In genomic region chr7:157336383-157337315, GRCh38 we compare ENCODE assay signal across 8 cellular contexts.
DNase-seq lines count a peak whose midpoint lies in the region; ATAC-seq and TF ChIP-seq lines count a peak whose summit lies in the region.

DNAJB6 (plus strand) TSS chr7:157337004; CDS start chr7:157358573, 21,569 bp downstream.

- ATAC-seq in GM19025 (IDR thresholded peaks at IDR 0.05; ENCODE audit: low read depth, unreplicated experiment) (peak; percentile 74), HG03280 (IDR thresholded peaks at IDR 0.05; ENCODE audit: unreplicated experiment) (peak; percentile 70)
- peak; percentile 66 to 72 for ATAC-seq in activated CD4-positive, CD25-positive, alpha-beta regulatory T cell treated with anti-CD3 and anti-CD28 coated beads, Interleukin-2, amount 50 U/mL, for 24 hours
- ATAC-seq in central memory CD8-positive, alpha-beta T cell (replicated peaks; ENCODE audit: extremely low read depth, poor library complexity, severe bottlenecking), result peak; percentile 63

- TF ChIP-seq CTCF in AG09319 (IDR thresholded peaks at IDR 0.05; ENCODE audit: low read depth, low read length), result no peak

- H3K27ac Mint-ChIP-seq in central memory CD8-positive, alpha-beta T cell (ENCODE audit: low read depth), result peak within 1 kb of the TSS; percentile 99

- H3K27me3 Mint-ChIP-seq in central memory CD8-positive, alpha-beta T cell, result peaks cover 12% of the 10 kb centered on the region

- H3K4me1 Mint-ChIP-seq in central memory CD8-positive, alpha-beta T cell, result peaks cover 45% of the 10 kb centered on the region

- H3K4me3 Mint-ChIP-seq in central memory CD8-positive, alpha-beta T cell, result peak within 1 kb of the TSS; percentile 97

- DNase-seq in AG09319 (ENCODE audit: extremely low read depth, low read depth) (peak; percentile 79), NCI-H345 treated with DMSO at 0.1 percent for 48 hours (lab: John Stamatoyannopoulos, UW; ENCODE audit: unreplicated experiment) (peak; percentile 90), iris pigment epithelial cell (ENCODE audit: low read depth) (peak; percentile 89)
- DNase-seq in central memory CD8-positive, alpha-beta T cell (ENCODE audit: low spot score in 2 of 2), result peak; percentile 93 to 95
- DNase-seq in stimulated activated CD4-positive, alpha-beta T cell treated with anti-CD3 and anti-CD28 coated beads, Interleukin-12 subunit alpha, Interleukin-12 subunit beta, amount 100 ng/mL, for 24 hours (ENCODE audit: low read depth in 2 of 2), result peak; percentile 88 to 89

- H3K9me3 Mint-ChIP-seq in central memory CD8-positive, alpha-beta T cell, result no peaks in the 10 kb centered on the region

- H3K36me3 Mint-ChIP-seq in central memory CD8-positive, alpha-beta T cell (ENCODE audit: insufficient read depth), result peaks cover 37% of the 10 kb centered on the region

Comparison
In these comparisons a context has a peak if more than half of its experiments do, and no peak if none do; other contexts are left out.
1. Peak in every context shown above with its lines: DNase-seq and ATAC-seq.